21 cellular contexts compared by ENCODE assay signal in genomic region chr7:157470017-157470322, GRCh38.
A peak's percentile ranks its signal among the peaks of the same experiment; 100 is the strongest.
DNase-seq lines count a peak whose midpoint lies in the region; ATAC-seq and FAIRE-seq lines count a peak whose summit lies in the region.
"Had no signal": no experiment of that assay in that cellular context is flagged by ENCODE, and none has a peak within 500 bp of the region (broad histone marks: within the 10 kb centered on the region; RNA-seq: fewer than 3 reads in every experiment).

No MANE protein-coding gene starts in this region.

- peaks cover 3% of the 10 kb centered on the region for H3K79me1 ChIP-seq in neuronal stem cell (ENCODE audit: low read depth, low read length)

- no peak overlapping the region for H3K4me2 ChIP-seq in neuronal stem cell (ENCODE audit: insufficient read depth, low read length, poor library complexity, severe bottlenecking)

- DNase-seq in stimulated activated naive CD8-positive, alpha-beta T cell treated with anti-CD3 and anti-CD28 coated beads, Interleukin-15, amount 100 ng/mL, for 72 hours, result no peak
- DNase-seq in stimulated activated naive CD8-positive, alpha-beta T cell treated with anti-CD3 and anti-CD28 coated beads, Interleukin-15, Interleukin-2, amounts not matched to agents 100 U/mL and 50 U/mL, for 24 hours, result no peak
- DNase-seq in SW480 (ENCODE audit: low spot score) (peak; percentile 25), neuronal stem cell (ENCODE audit: low spot score) (no peak), urothelium cell line (ENCODE audit: low spot score) (no peak), substantia nigra (lab: John Stamatoyannopoulos, UW) (no peak)
- DNase-seq in effector CD4-positive, alpha-beta T cell, result no peak
- DNase-seq: CD4-positive, CD25-positive, alpha-beta regulatory T cell; COR-L47; GOT3; NCI-H1105; NCI-H146; NCI-H2029 treated with DMSO at 0.1 percent for 48 hours; NCI-H226; NCI-H510A treated with DMSO at 0.1 percent for 48 hours; NCI-H82; SJCRH30 had no signal

- H2BK120ac ChIP-seq in neuronal stem cell (ENCODE audit: low read depth, low read length), result no peak overlapping the region

- peaks cover 22 to 31% of the 10 kb centered on the region in 2 donors for H3K9me3 Mint-ChIP-seq in stimulated activated naive CD8-positive, alpha-beta T cell treated with anti-CD3 and anti-CD28 coated beads, Interleukin-15, amount 100 ng/mL, for 72 hours

- no peak overlapping the region for H3K9ac ChIP-seq in neuronal stem cell (ENCODE audit: low read depth, low read length, poor library complexity)

- H3K23ac ChIP-seq in neuronal stem cell (ENCODE audit: low read depth, low read length, poor library complexity), result no peak overlapping the region

- no peak overlapping the region for H4K8ac ChIP-seq in neuronal stem cell (ENCODE audit: low read depth, low read length)

- peaks cover 30% of the 10 kb centered on the region for H3K4me1 Mint-ChIP-seq in stimulated activated naive CD8-positive, alpha-beta T cell treated with anti-CD3 and anti-CD28 coated beads, Interleukin-15, amount 100 ng/mL, for 72 hours
- H3K4me1 Mint-ChIP-seq: IgD-negative memory B cell had no signal

- FAIRE-seq in urothelium cell line (lab: Jason Lieb, UNC), result no peak
- FAIRE-seq: G401.6, GM18507, RCC 7860 had no signal

- WGBS in neuronal stem cell (ENCODE audit: extremely low coverage in 2 of 2, insufficient read length in 2 of 2, insufficient replicate concordance in 1 of 2), 2 donors, result no CpG with 5 or more reads among the region's 14 CpGs

- H3K27me3 Mint-ChIP-seq in stimulated activated naive CD8-positive, alpha-beta T cell treated with anti-CD3 and anti-CD28 coated beads, Interleukin-15, amount 100 ng/mL, for 72 hours, result no peaks in the 10 kb centered on the region

- H3K4me3 Mint-ChIP-seq in stimulated activated naive CD8-positive, alpha-beta T cell treated with anti-CD3 and anti-CD28 coated beads, Interleukin-15, amount 100 ng/mL, for 72 hours, result no peak overlapping the region
- H3K4me3 Mint-ChIP-seq: IgD-negative memory B cell had no signal

- no peak overlapping the region for H2AK5ac ChIP-seq in neuronal stem cell (ENCODE audit: low read depth, low read length)

- ATAC-seq in stimulated activated naive CD8-positive, alpha-beta T cell treated with anti-CD3 and anti-CD28 coated beads, Interleukin-15, amount 100 ng/mL, for 72 hours, result peak; percentile 16
- ATAC-seq in stimulated activated naive CD8-positive, alpha-beta T cell treated with anti-CD3 and anti-CD28 coated beads, Interleukin-15, Interleukin-2, amounts not matched to agents 100 U/mL and 50 U/mL, for 24 hours, result no peak

- H3K27me3 ChIP-seq in neuronal stem cell (ENCODE audit: control insufficient read depth in 3 of 3, insufficient read depth in 3 of 3, low read depth in 1 of 3, low read length in 3 of 3), result peaks cover 0 to 2% (median 0%) of the 10 kb centered on the region in 3 experiments

- H4K91ac ChIP-seq in neuronal stem cell (ENCODE audit: low read depth, low read length, poor library complexity), result no peak overlapping the region

- H3K36me3 ChIP-seq in neuronal stem cell (replicated peaks in 1 of 2; ENCODE audit: control insufficient read depth in 2 of 2, insufficient read depth in 2 of 2, low read length in 2 of 2), result no peaks in the 10 kb centered on the region
- H3K36me3 ChIP-seq: SJCRH30 had no signal

- H2BK15ac ChIP-seq in neuronal stem cell (ENCODE audit: low read length), result peak overlapping the region; percentile 46

- H2AFZ ChIP-seq in neuronal stem cell (ENCODE audit: low read length), result no peak overlapping the region

- no peak overlapping the region for H2BK12ac ChIP-seq in neuronal stem cell (ENCODE audit: low read length)

- H3K18ac ChIP-seq in neuronal stem cell (ENCODE audit: low read length), result peak overlapping the region; percentile 45

- H3K9me3 ChIP-seq in neuronal stem cell (replicated peaks in 1 of 2; ENCODE audit: control insufficient read depth in 2 of 2, insufficient read depth in 1 of 2, low read depth in 1 of 2, low read length in 2 of 2), result peaks cover 13 to 46% of the 10 kb centered on the region in 2 donors

- no peak overlapping the region for H2BK5ac ChIP-seq in neuronal stem cell (ENCODE audit: low read length)

- no peak overlapping the region for H3K4me3 ChIP-seq in neuronal stem cell (ENCODE audit: low read length in 2 of 2)
- H3K4me3 ChIP-seq: SJCRH30 had no signal

- H3K27ac ChIP-seq in neuronal stem cell (replicated peaks; ENCODE audit: low read length) (no peak overlapping the region), substantia nigra (ENCODE audit: low read depth, low read length, poor library complexity, severe bottlenecking) (no peak overlapping the region)
- H3K27ac ChIP-seq: SJCRH30 had no signal

- peaks cover 9 to 26% of the 10 kb centered on the region in 2 donors for H3K4me1 ChIP-seq in neuronal stem cell (ENCODE audit: control insufficient read depth in 2 of 2, insufficient read depth in 1 of 2, low read depth in 1 of 2, low read length in 2 of 2)
- H3K4me1 ChIP-seq: SJCRH30 had no signal

- H3K14ac ChIP-seq in neuronal stem cell (ENCODE audit: low read length), result no peak overlapping the region

- no peak overlapping the region for H3K4ac ChIP-seq in neuronal stem cell (ENCODE audit: low read length)

- H3K27ac Mint-ChIP-seq in stimulated activated naive CD8-positive, alpha-beta T cell treated with anti-CD3 and anti-CD28 coated beads, Interleukin-15, amount 100 ng/mL, for 72 hours, result no peak overlapping the region
- H3K27ac Mint-ChIP-seq: IgD-negative memory B cell had no signal
